In genomic region chr3:62875103-62876002, GRCh38 we compare ENCODE assay signal across 8 cellular contexts. TPM values are rescaled to one million over a fixed set of nuclear protein-coding genes. Genes with fewer than 3 reads are reported as not detected.
DNase-seq lines count a peak whose midpoint lies in the region; ATAC-seq and TF ChIP-seq lines count a peak whose summit lies in the region.

Gene CADPS (minus strand): TSS chr3:62875416. CDS start chr3:62875029, 387 bp downstream.

- H3K27ac Mint-ChIP-seq in activated T-helper 1 cell treated with anti-CD3 and anti-CD28 coated beads, Interleukin-12 subunit alpha, Interleukin-12 subunit beta, Interleukin-2, Interleukin-4 antibody, amounts not matched to agents 30 ng/mL and 10 ng/mL and 1 ng/mL, durations not matched to agents 14 hours and 24 hours and 36 hours = no peak within 1 kb of the TSS

- H3K27me3 ChIP-seq in Panc1 (ENCODE audit: control insufficient read depth, insufficient read depth, low read length) (peaks cover 16% of the 10 kb centered on the region), prostate gland (replicated peaks; ENCODE audit: insufficient read depth) (peaks cover 3% of the 10 kb centered on the region)

- intact Hi-C loops in Panc1 (cut with micrococcal nuclease; ENCODE audit: unreplicated experiment) = no loop called here
- intact Hi-C loops in Right ventricle myocardium superior (cut with DNase I) = no loop called here
- intact Hi-C loops in prostate gland (cut with DNase I) = loop anchor here (10.0 kb wide), 1 partner anchor 211 kb away; no protein-coding TSS in a partner anchor
- intact Hi-C loops in activated T-helper 1 cell treated with anti-CD3 and anti-CD28 coated beads, Interleukin-12 subunit alpha, Interleukin-12 subunit beta, Interleukin-2, Interleukin-4 antibody, amounts not matched to agents 30 ng/mL and 10 ng/mL and 1 ng/mL, durations not matched to agents 14 hours and 24 hours and 36 hours (cut with micrococcal nuclease) = loop anchor here (10.0 kb wide), 1 partner anchor 501 kb away; the partner anchor contains the start of gene FEZF2

- H3K4me1 Mint-ChIP-seq in activated T-helper 1 cell treated with anti-CD3 and anti-CD28 coated beads, Interleukin-12 subunit alpha, Interleukin-12 subunit beta, Interleukin-2, Interleukin-4 antibody, amounts not matched to agents 30 ng/mL and 10 ng/mL and 1 ng/mL, durations not matched to agents 14 hours and 24 hours and 36 hours (ENCODE audit: low read depth) = no peaks in the 10 kb centered on the region

- POLR2A ChIA-PET in GM10248 (lab: Yijun Ruan, JAX) (no interaction called here), Panc1 (lab: Charles Lee) (no interaction called here)

- WGBS in prostate gland = 4% methylated on average over 50 of the region's 56 CpGs

- no peaks in the 10 kb centered on the region for H3K36me3 Mint-ChIP-seq in activated T-helper 1 cell treated with anti-CD3 and anti-CD28 coated beads, Interleukin-12 subunit alpha, Interleukin-12 subunit beta, Interleukin-2, Interleukin-4 antibody, amounts not matched to agents 30 ng/mL and 10 ng/mL and 1 ng/mL, durations not matched to agents 14 hours and 24 hours and 36 hours (ENCODE audit: low read depth)

- no peaks in the 10 kb centered on the region for H3K9me3 ChIP-seq in Panc1 (ENCODE audit: control insufficient read depth, insufficient read depth, low read depth, low read length)
- H3K9me3 ChIP-seq in prostate gland = no peaks in the 10 kb centered on the region

- H3K27ac ChIP-seq in Panc1 (ENCODE audit: low read length) = no peak within 1 kb of the TSS
- H3K27ac ChIP-seq in prostate gland = peak within 1 kb of the TSS in 1 of 2 donors; percentile 54

- CTCF ChIA-PET in GM10248 (lab: Yijun Ruan, JAX) (no interaction called here), Panc1 (lab: Charles Lee) (no interaction called here)

- ATAC-seq in Panc1 = 0 out of 2 replicates have a peak, but pooled peaks have one; percentile 26
- no peak for ATAC-seq in Right ventricle myocardium superior (ENCODE audit: poor library complexity)

- TF ChIP-seq POLR2A in prostate gland (IDR thresholded peaks at IDR 0.05) = no peak

- H3K9me3 Mint-ChIP-seq in activated T-helper 1 cell treated with anti-CD3 and anti-CD28 coated beads, Interleukin-12 subunit alpha, Interleukin-12 subunit beta, Interleukin-2, Interleukin-4 antibody, amounts not matched to agents 30 ng/mL and 10 ng/mL and 1 ng/mL, durations not matched to agents 14 hours and 24 hours and 36 hours = no peaks in the 10 kb centered on the region

- TF ChIP-seq CTCF in GM10248 (IDR thresholded peaks at IDR 0.05; ENCODE audit: control extremely low read depth, extremely low read depth, low read depth, missing control alignments) = no peak
- no peak for TF ChIP-seq CTCF in Panc1 (IDR thresholded peaks at IDR 0.05)
- TF ChIP-seq CTCF in prostate gland (IDR thresholded peaks at IDR 0.05) = no peak

- peak; percentile 3 for DNase-seq in GM10248 (ENCODE audit: extremely low spot score)
- no peak for DNase-seq in Panc1 (ENCODE audit: low read depth, low spot score)
- DNase-seq in Right ventricle myocardium superior = peak; percentile 37
- no peak for DNase-seq in prostate gland (ENCODE audit: low spot score)
- DNase-seq in SHP77 (lab: John Stamatoyannopoulos, UW) = no peak
- DNase-seq in activated T-helper 1 cell treated with anti-CD3 and anti-CD28 coated beads, Interleukin-12 subunit alpha, Interleukin-12 subunit beta, Interleukin-2, Interleukin-4 antibody, amounts not matched to agents 30 ng/mL and 10 ng/mL and 1 ng/mL, durations not matched to agents 14 hours and 24 hours and 36 hours (ENCODE audit: low spot score) = no peak
- DNase-seq in HCEC 1CT = no peak
- DNase-seq in activated naive CD4-positive, alpha-beta T cell (lab: John Stamatoyannopoulos, UW) = no peak

- H3K4me3 ChIP-seq in Panc1 (ENCODE audit: low read depth in 2 of 2, low read length in 2 of 2) (peak within 1 kb of the TSS; percentile 39 to 40), prostate gland (peak within 1 kb of the TSS; percentile 37 to 45)

- no peak within 1 kb of the TSS for H3K4me3 Mint-ChIP-seq in activated T-helper 1 cell treated with anti-CD3 and anti-CD28 coated beads, Interleukin-12 subunit alpha, Interleukin-12 subunit beta, Interleukin-2, Interleukin-4 antibody, amounts not matched to agents 30 ng/mL and 10 ng/mL and 1 ng/mL, durations not matched to agents 14 hours and 24 hours and 36 hours

- H3K36me3 ChIP-seq in Panc1 (ENCODE audit: control insufficient read depth, insufficient read depth, low read length) = no peaks in the 10 kb centered on the region
- no peaks in the 10 kb centered on the region for H3K36me3 ChIP-seq in prostate gland

- in situ Hi-C loops in Panc1 (cut with HindIII; ENCODE audit: low pct_unique_long_range_greater_than_20kb, low sequenced_read_pairs) = no loop called here

- BruUV-seq in Panc1 (replicated peaks; lab: Mats Ljungman, UMichigan) = no TSS peak

- no peaks in the 10 kb centered on the region for H3K4me1 ChIP-seq in Panc1 (ENCODE audit: control insufficient read depth, insufficient read depth, low read length)
- H3K4me1 ChIP-seq in prostate gland (replicated peaks) = no peaks in the 10 kb centered on the region

- H3K27me3 Mint-ChIP-seq in activated T-helper 1 cell treated with anti-CD3 and anti-CD28 coated beads, Interleukin-12 subunit alpha, Interleukin-12 subunit beta, Interleukin-2, Interleukin-4 antibody, amounts not matched to agents 30 ng/mL and 10 ng/mL and 1 ng/mL, durations not matched to agents 14 hours and 24 hours and 36 hours (ENCODE audit: insufficient read depth) = peaks cover 37% of the 10 kb centered on the region

RNA-seq across cellular contexts. Expression of gene CADPS, which starts in this region (rescaled TPM):
- not detected for total RNA-seq in Panc1 (2021; ENCODE audit: unreplicated experiment)
- polyA plus RNA-seq in Panc1 (2012; ENCODE audit: insufficient read length) = not detected
- 11.3 TPM for total RNA-seq in Right ventricle myocardium superior
- total RNA-seq in prostate gland = 1 to 10 TPM; 4.0 to 7.7 TPM
- not detected in 2 replicates for total RNA-seq in activated T-helper 1 cell treated with anti-CD3 and anti-CD28 coated beads, Interleukin-12 subunit alpha, Interleukin-12 subunit beta, Interleukin-2, Interleukin-4 antibody, amounts not matched to agents 30 ng/mL and 10 ng/mL and 1 ng/mL, durations not matched to agents 14 hours and 24 hours and 36 hours

Comparison
In these comparisons a context has a peak if more than half of its experiments do, and no peak if none do; other contexts are left out.
1. Peak in ATAC-seq and H3K4me3 ChIP-seq in Panc1; RNA of the gene not detected or under 1 TPM.
2. DNase-seq: peak in GM10248 (single experiment) and Right ventricle myocardium superior (single experiment); none in Panc1 (single experiment), prostate gland (single experiment), SHP77 (0 of 2), activated T-helper 1 cell treated with anti-CD3 and anti-CD28 coated beads, Interleukin-12 subunit alpha, Interleukin-12 subunit beta, Interleukin-2, Interleukin-4 antibody, amounts not matched to agents 30 ng/mL and 10 ng/mL and 1 ng/mL, durations not matched to agents 14 hours and 24 hours and 36 hours (single experiment), HCEC 1CT (single experiment) and activated naive CD4-positive, alpha-beta T cell (0 of 4).
3. intact Hi-C loops: an anchor here in prostate gland (10.0 kb wide) and activated T-helper 1 cell treated with anti-CD3 and anti-CD28 coated beads, Interleukin-12 subunit alpha, Interleukin-12 subunit beta, Interleukin-2, Interleukin-4 antibody, amounts not matched to agents 30 ng/mL and 10 ng/mL and 1 ng/mL, durations not matched to agents 14 hours and 24 hours and 36 hours (10.0 kb wide); none called in Panc1 and Right ventricle myocardium superior.